15 cellular contexts compared by ENCODE assay signal in the genomic region with DNA sequence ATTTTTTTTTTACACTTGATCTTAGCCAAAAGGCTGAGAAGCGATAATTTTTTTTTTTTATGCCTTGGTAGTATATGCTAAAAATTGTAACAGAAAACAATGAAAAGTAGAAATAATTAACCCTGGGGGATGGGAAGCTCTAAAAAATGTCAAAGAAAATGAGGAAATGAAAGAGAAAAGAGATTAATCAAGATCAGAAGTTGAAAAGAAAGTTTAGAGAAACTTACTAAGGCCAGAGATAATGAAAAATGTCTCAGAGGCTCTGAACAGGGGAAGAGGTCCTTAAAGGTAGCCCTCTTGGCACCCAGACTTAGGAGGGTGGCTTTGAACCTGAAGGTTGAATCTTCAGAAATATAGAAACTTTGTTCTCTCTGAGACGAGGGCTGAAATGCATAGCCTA. TPM values are rescaled to one million over a fixed set of nuclear protein-coding genes. Genes with fewer than 3 reads are reported as not detected.
A peak's percentile ranks its signal among the peaks of the same experiment; 100 is the strongest.
DNase-seq lines count a peak whose midpoint lies in the region; ATAC-seq lines count a peak whose summit lies in the region.
"Had no signal": no experiment of that assay in that cellular context is flagged by ENCODE, and none has a peak within 500 bp of the region (broad histone marks: within the 10 kb centered on the region; RNA-seq: fewer than 3 reads in every experiment).

No MANE protein-coding gene starts in this region.

- no peak overlapping the region for H4K8ac ChIP-seq in mesendoderm (ENCODE audit: low read depth, low read length)

- no peaks in the 10 kb centered on the region for H3K27me3 Mint-ChIP-seq in activated naive CD8-positive, alpha-beta T cell
- H3K27me3 Mint-ChIP-seq in activated naive CD8-positive, alpha-beta T cell treated with anti-CD3 and anti-CD28 coated beads, Interleukin-2, amount 50 U/mL, for 24 hours: no peaks in the 10 kb centered on the region
- H3K27me3 Mint-ChIP-seq in activated T-helper 2 cell treated with anti-CD3 and anti-CD28 coated beads, Interferon-gamma antibody, Interleukin-2, Interleukin-4, amounts not matched to agents 10 μg/mL and 5 μg/mL and 100 μg/mL, durations not matched to agents 14 hours and 24 hours and 36 hours (ENCODE audit: low read depth): no peaks in the 10 kb centered on the region

- H3K9ac ChIP-seq in mesendoderm (ENCODE audit: low read length): no peak overlapping the region
- H3K9ac ChIP-seq: BLaER1 had no signal

- no peak for DNase-seq in activated naive CD8-positive, alpha-beta T cell treated with anti-CD3 and anti-CD28 coated beads, Interleukin-2, amount 50 U/mL, for 24 hours
- DNase-seq in NOMO-1 (lab: John Stamatoyannopoulos, UW; ENCODE audit: unreplicated experiment in 2 of 2): peak; percentile 40 to 64
- DNase-seq in activated T-helper 2 cell treated with anti-CD3 and anti-CD28 coated beads, Interferon-gamma antibody, Interleukin-2, Interleukin-4, amounts not matched to agents 10 μg/mL and 5 μg/mL and 100 μg/mL, durations not matched to agents 14 hours and 24 hours and 36 hours (ENCODE audit: low spot score): no peak
- no peak for DNase-seq in mesendoderm
- DNase-seq: DMS79, Kasumi-1, MM.1S, NCI-H1694 treated with DMSO at 0.1 percent for 48 hours had no signal

- H3K4ac ChIP-seq in mesendoderm (ENCODE audit: low read depth, low read length): no peak overlapping the region

- ATAC-seq in activated naive CD8-positive, alpha-beta T cell treated with anti-CD3 and anti-CD28 coated beads, Interleukin-2, amount 50 U/mL, for 24 hours: no peak
- no peak for ATAC-seq in GM19324 (IDR thresholded peaks at IDR 0.05; ENCODE audit: low FRiP score, unreplicated experiment)
- no peak for ATAC-seq in HG02678 (IDR thresholded peaks at IDR 0.05; ENCODE audit: unreplicated experiment)
- ATAC-seq: A549 had no signal

- H3K27ac Mint-ChIP-seq in activated naive CD8-positive, alpha-beta T cell: peak overlapping the region; percentile 3
- H3K27ac Mint-ChIP-seq in activated naive CD8-positive, alpha-beta T cell treated with anti-CD3 and anti-CD28 coated beads, Interleukin-2, amount 50 U/mL, for 24 hours: no peak overlapping the region
- peak overlapping the region; percentile 12 for H3K27ac Mint-ChIP-seq in activated T-helper 2 cell treated with anti-CD3 and anti-CD28 coated beads, Interferon-gamma antibody, Interleukin-2, Interleukin-4, amounts not matched to agents 10 μg/mL and 5 μg/mL and 100 μg/mL, durations not matched to agents 14 hours and 24 hours and 36 hours

- no peak overlapping the region for H4K5ac ChIP-seq in mesendoderm (ENCODE audit: low read length)

- H3K27me3 ChIP-seq in mesendoderm (ENCODE audit: insufficient read depth, low read length, poor library complexity): no peaks in the 10 kb centered on the region
- H3K27me3 ChIP-seq: BLaER1 had no signal

- H2AK5ac ChIP-seq in mesendoderm (ENCODE audit: low read length): no peak overlapping the region

- H3K4me3 Mint-ChIP-seq in activated naive CD8-positive, alpha-beta T cell: no peak overlapping the region
- H3K4me3 Mint-ChIP-seq in activated naive CD8-positive, alpha-beta T cell treated with anti-CD3 and anti-CD28 coated beads, Interleukin-2, amount 50 U/mL, for 24 hours: no peak overlapping the region
- H3K4me3 Mint-ChIP-seq in activated T-helper 2 cell treated with anti-CD3 and anti-CD28 coated beads, Interferon-gamma antibody, Interleukin-2, Interleukin-4, amounts not matched to agents 10 μg/mL and 5 μg/mL and 100 μg/mL, durations not matched to agents 14 hours and 24 hours and 36 hours (ENCODE audit: low read depth): no peak overlapping the region

- H3K79me1 ChIP-seq in mesendoderm (ENCODE audit: low read length): no peaks in the 10 kb centered on the region

- H3K23ac ChIP-seq in mesendoderm (ENCODE audit: low read length): no peak overlapping the region

- H3K56ac ChIP-seq in mesendoderm (ENCODE audit: low read length): no peak overlapping the region

- no peak overlapping the region for H2BK15ac ChIP-seq in mesendoderm (replicated peaks; ENCODE audit: low read depth)

- no peak overlapping the region for H3K4me2 ChIP-seq in mesendoderm (ENCODE audit: low read length)
- H3K4me2 ChIP-seq: A549, BLaER1 had no signal

- no CpG with 5 or more reads among the region's 2 CpGs for WGBS in mesendoderm (ENCODE audit: extremely low coverage, insufficient coverage, low lambda C conversion rate)

- H3K27ac ChIP-seq in mesendoderm (ENCODE audit: low read depth, low read length): no peak overlapping the region
- H3K27ac ChIP-seq: A549, BLaER1 had no signal

- no peak overlapping the region for H3K18ac ChIP-seq in mesendoderm (ENCODE audit: low read length)

- H3K4me3 ChIP-seq in mesendoderm (ENCODE audit: low read length): no peak overlapping the region
- H3K4me3 ChIP-seq: A549, BLaER1, HAP-1 had no signal

- peaks cover 4% of the 10 kb centered on the region for H3K4me1 Mint-ChIP-seq in activated naive CD8-positive, alpha-beta T cell (ENCODE audit: low read depth)
- peaks cover 3% of the 10 kb centered on the region for H3K4me1 Mint-ChIP-seq in activated naive CD8-positive, alpha-beta T cell treated with anti-CD3 and anti-CD28 coated beads, Interleukin-2, amount 50 U/mL, for 24 hours
- H3K4me1 Mint-ChIP-seq in activated T-helper 2 cell treated with anti-CD3 and anti-CD28 coated beads, Interferon-gamma antibody, Interleukin-2, Interleukin-4, amounts not matched to agents 10 μg/mL and 5 μg/mL and 100 μg/mL, durations not matched to agents 14 hours and 24 hours and 36 hours (ENCODE audit: low read depth): peaks cover 20% of the 10 kb centered on the region

- H3K9me3 Mint-ChIP-seq in activated naive CD8-positive, alpha-beta T cell (ENCODE audit: low read depth): no peaks in the 10 kb centered on the region
- peaks cover 3% of the 10 kb centered on the region for H3K9me3 Mint-ChIP-seq in activated naive CD8-positive, alpha-beta T cell treated with anti-CD3 and anti-CD28 coated beads, Interleukin-2, amount 50 U/mL, for 24 hours
- H3K9me3 Mint-ChIP-seq in activated T-helper 2 cell treated with anti-CD3 and anti-CD28 coated beads, Interferon-gamma antibody, Interleukin-2, Interleukin-4, amounts not matched to agents 10 μg/mL and 5 μg/mL and 100 μg/mL, durations not matched to agents 14 hours and 24 hours and 36 hours: no peaks in the 10 kb centered on the region

- no peak overlapping the region for H2BK120ac ChIP-seq in mesendoderm (ENCODE audit: low read depth, low read length)

- intact Hi-C loops in activated T-helper 2 cell treated with anti-CD3 and anti-CD28 coated beads, Interferon-gamma antibody, Interleukin-2, Interleukin-4, amounts not matched to agents 10 μg/mL and 5 μg/mL and 100 μg/mL, durations not matched to agents 14 hours and 24 hours and 36 hours (cut with micrococcal nuclease): no loop called here

- no peak overlapping the region for H2BK5ac ChIP-seq in mesendoderm (ENCODE audit: low read length)

- no peaks in the 10 kb centered on the region for H3K79me2 ChIP-seq in mesendoderm (ENCODE audit: control insufficient read depth, insufficient read depth, low read length)

- peaks cover 3% of the 10 kb centered on the region for H3K4me1 ChIP-seq in mesendoderm (ENCODE audit: control insufficient read depth, low read depth, low read length)
- H3K4me1 ChIP-seq: BLaER1 had no signal

- H3K36me3 Mint-ChIP-seq in activated naive CD8-positive, alpha-beta T cell: peaks cover 39% of the 10 kb centered on the region
- H3K36me3 Mint-ChIP-seq in activated naive CD8-positive, alpha-beta T cell treated with anti-CD3 and anti-CD28 coated beads, Interleukin-2, amount 50 U/mL, for 24 hours (ENCODE audit: low read depth): peaks cover 35% of the 10 kb centered on the region
- H3K36me3 Mint-ChIP-seq in activated T-helper 2 cell treated with anti-CD3 and anti-CD28 coated beads, Interferon-gamma antibody, Interleukin-2, Interleukin-4, amounts not matched to agents 10 μg/mL and 5 μg/mL and 100 μg/mL, durations not matched to agents 14 hours and 24 hours and 36 hours (ENCODE audit: low read depth): peaks cover 86% of the 10 kb centered on the region

- H3K36me3 ChIP-seq in mesendoderm (ENCODE audit: control insufficient read depth, insufficient read depth, low read length): no peaks in the 10 kb centered on the region
- H3K36me3 ChIP-seq: HAP-1 had no signal

RNA-seq across cellular contexts. Expression of gene PLCXD2, which starts 20.7 kb away (rescaled TPM):
- 6.3 and 6.4 TPM in 2 replicates for total RNA-seq in activated T-helper 2 cell treated with anti-CD3 and anti-CD28 coated beads, Interferon-gamma antibody, Interleukin-2, Interleukin-4, amounts not matched to agents 10 μg/mL and 5 μg/mL and 100 μg/mL, durations not matched to agents 14 hours and 24 hours and 36 hours
- polyA plus RNA-seq in mesendoderm (2013, experiment 1 of 2): 0.37 TPM
- 0.38 TPM for polyA plus RNA-seq in mesendoderm (2013, experiment 2 of 2)

RNA-seq across cellular contexts. Expression of gene ZBED2, which starts 58.6 kb away (rescaled TPM):
- 543 and 546 TPM in 2 replicates for total RNA-seq in activated T-helper 2 cell treated with anti-CD3 and anti-CD28 coated beads, Interferon-gamma antibody, Interleukin-2, Interleukin-4, amounts not matched to agents 10 μg/mL and 5 μg/mL and 100 μg/mL, durations not matched to agents 14 hours and 24 hours and 36 hours
- not detected for polyA plus RNA-seq in mesendoderm (2013, experiment 1 of 2)
- not detected for polyA plus RNA-seq in mesendoderm (2013, experiment 2 of 2)
- total RNA-seq: NCI-H460 had no signal

Comparison
In these comparisons a context has a peak if more than half of its experiments do, and no peak if none do; other contexts are left out.
1. DNase-seq: peak in NOMO-1 (2 of 2); none in activated naive CD8-positive, alpha-beta T cell treated with anti-CD3 and anti-CD28 coated beads, Interleukin-2, amount 50 U/mL, for 24 hours (single experiment), activated T-helper 2 cell treated with anti-CD3 and anti-CD28 coated beads, Interferon-gamma antibody, Interleukin-2, Interleukin-4, amounts not matched to agents 10 μg/mL and 5 μg/mL and 100 μg/mL, durations not matched to agents 14 hours and 24 hours and 36 hours (single experiment) and mesendoderm (single experiment).